ENCODE assay signal across 18 cellular contexts in the genomic region with DNA sequence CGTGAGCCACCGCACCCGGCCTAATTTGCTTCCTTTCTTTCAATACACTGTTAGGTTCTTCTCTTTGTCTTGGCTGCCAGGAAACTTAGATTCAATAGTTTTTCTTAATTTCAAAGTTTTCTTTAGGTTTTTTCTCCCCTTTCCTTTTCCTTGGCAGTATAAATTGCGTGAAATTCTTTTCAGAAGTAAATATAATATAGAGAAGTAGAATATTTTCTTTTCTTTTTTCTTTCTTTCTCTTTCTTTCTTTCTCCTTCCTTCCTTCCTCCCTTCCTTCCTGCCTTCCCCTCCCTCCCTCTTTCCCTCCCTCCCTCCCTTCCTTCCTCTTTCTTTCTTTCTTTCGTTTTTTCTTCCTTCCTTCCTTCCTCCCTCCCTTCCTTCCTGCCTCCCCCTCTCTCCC. TPM values are rescaled to one million over a fixed set of nuclear protein-coding genes. Genes with fewer than 3 reads are reported as not detected.
A peak's percentile ranks its signal among the peaks of the same experiment; 100 is the strongest.
DNase-seq lines count a peak whose midpoint lies in the region; ATAC-seq, FAIRE-seq and TF ChIP-seq lines count a peak whose summit lies in the region.
"Had no signal": no experiment of that assay in that cellular context is flagged by ENCODE, and none has a peak within 500 bp of the region (broad histone marks: within the 10 kb centered on the region; RNA-seq: fewer than 3 reads in every experiment).

No MANE protein-coding gene starts in this region.

- TF ChIP-seq POLR2A in K562 (conservative IDR thresholded peaks at IDR 0.05): no peak

- peaks cover 6 to 11% of the 10 kb centered on the region in 2 experiments; a peak in 3 of 5 replicates for H3K4me1 ChIP-seq in K562 (replicated peaks in 1 of 2; ENCODE audit: control insufficient read depth in 2 of 2, insufficient read depth in 2 of 2, low read length in 2 of 2)

- no peak for TF ChIP-seq RAD21 in K562 (CRISPR knock-in tag; conservative IDR thresholded peaks at IDR 0.05 in 1 of 2, IDR thresholded peaks at IDR 0.05 in 1 of 2)

- intact Hi-C loops in K562 (cut with micrococcal nuclease): no loop called here

- peak overlapping the region; percentile 83 for H3K4me3 Mint-ChIP-seq in stimulated activated naive CD8-positive, alpha-beta T cell treated with anti-CD3 and anti-CD28 coated beads, Interleukin-15, Interleukin-2, amounts not matched to agents 100 ng/mL and 50 ng/mL, for 24 hours
- peak overlapping the region; percentile 86 to 89 (median 88) for H3K4me3 Mint-ChIP-seq in nephron

- 45% methylated on average over 4 of the region's 5 CpGs for WGBS in K562 (ENCODE audit: insufficient coverage, low coverage, missing lambda C conversion rate)

- DNase-seq in stimulated activated naive CD8-positive, alpha-beta T cell treated with anti-CD3 and anti-CD28 coated beads, Interleukin-15, Interleukin-2, amounts not matched to agents 100 U/mL and 50 U/mL, for 24 hours: no peak
- DNase-seq in K562 (ENCODE audit: extremely low read depth in 1 of 4, low spot score in 3 of 4) (no peak), middle frontal gyrus (ENCODE audit: extremely low spot score, low spot score) (no peak)
- DNase-seq: AML-193; KBM-7; NCI-H1092; NCI-H1694; NCI-H345; NCI-H69; NK-92 treated with Interleukin-12 subunit alpha and Interleukin-12 subunit beta, amount 100 ng/mL, for 24 hours; OCI-M1; RPMI8226 had no signal

- no peaks in the 10 kb centered on the region for H3K9me3 ChIP-seq in K562 (replicated peaks; ENCODE audit: control insufficient read depth, insufficient read depth, low read depth, low read length)

- H3K27me3 ChIP-seq in K562 (ENCODE audit: control insufficient read depth in 2 of 2, insufficient read depth in 2 of 2, low read length in 2 of 2): peaks cover 6 to 19% of the 10 kb centered on the region in 2 experiments; a peak in 3 of 5 replicates

- no peaks in the 10 kb centered on the region for H3K36me3 ChIP-seq in K562 (ENCODE audit: control insufficient read depth, insufficient read depth, low read length)

- H3K27ac Mint-ChIP-seq in stimulated activated naive CD8-positive, alpha-beta T cell treated with anti-CD3 and anti-CD28 coated beads, Interleukin-15, Interleukin-2, amounts not matched to agents 100 ng/mL and 50 ng/mL, for 24 hours: no peak overlapping the region
- no peak overlapping the region for H3K27ac Mint-ChIP-seq in nephron

- no peak for TF ChIP-seq EP300 in K562 (IDR thresholded peaks at IDR 0.05; ENCODE audit: low read length)

- H3K4me3 ChIP-seq in K562: no peak overlapping the region

- H4K20me1 ChIP-seq in K562 (replicated peaks; ENCODE audit: control insufficient read depth, insufficient read depth, low read length): no peaks in the 10 kb centered on the region

- no peak overlapping the region for H3K4me2 ChIP-seq in K562 (ENCODE audit: insufficient read depth, low read length)

- in situ Hi-C loops in K562 (cut with MboI): no loop called here

- no peak overlapping the region for H3K9ac ChIP-seq in K562 (ENCODE audit: insufficient read depth in 1 of 2, low read depth in 2 of 2, low read length in 2 of 2)

- TF ChIP-seq CTCF in K562 (IDR thresholded peaks at IDR 0.05 in 2 of 3, conservative IDR thresholded peaks at IDR 0.05 in 1 of 3; ENCODE audit: insufficient read depth in 2 of 3, low read depth in 1 of 3, low read length in 3 of 3) (no peak), nephron (IDR thresholded peaks at IDR 0.05; ENCODE audit: unreplicated experiment in 3 of 3) (no peak)

- ATAC-seq in stimulated activated naive CD8-positive, alpha-beta T cell treated with anti-CD3 and anti-CD28 coated beads, Interleukin-15, Interleukin-2, amounts not matched to agents 100 U/mL and 50 U/mL, for 24 hours: no peak
- no peak for ATAC-seq in K562
- ATAC-seq in HG03442 (IDR thresholded peaks at IDR 0.05; ENCODE audit: unreplicated experiment): no peak
- no peak for ATAC-seq in GM21825 (IDR thresholded peaks at IDR 0.05; ENCODE audit: unreplicated experiment)

- BruUV-seq in K562 (replicated peaks; lab: Mats Ljungman, UMichigan): no TSS peak

- no peaks in the 10 kb centered on the region for H3K79me2 ChIP-seq in K562 (ENCODE audit: control insufficient read depth, insufficient read depth, low read length)

- no peak for FAIRE-seq in K562 (lab: Jason Lieb, UNC)
- FAIRE-seq: H54 had no signal

- CTCF ChIA-PET in K562 (lab: Yijun Ruan, JAX; ENCODE audit: low intra/inter-chr PET ratio): no interaction called here

- H3K9me3 Mint-ChIP-seq in stimulated activated naive CD8-positive, alpha-beta T cell treated with anti-CD3 and anti-CD28 coated beads, Interleukin-15, Interleukin-2, amounts not matched to agents 100 ng/mL and 50 ng/mL, for 24 hours: no peaks in the 10 kb centered on the region
- H3K9me3 Mint-ChIP-seq in nephron: no peaks in the 10 kb centered on the region

- no peaks in the 10 kb centered on the region for H3K9me1 ChIP-seq in K562 (ENCODE audit: control insufficient read depth, insufficient read depth, low read length)

- POLR2A ChIA-PET in K562 (lab: Yijun Ruan, JAX): no interaction called here

- no peak overlapping the region for H3K27ac ChIP-seq in K562 (ENCODE audit: extremely low read depth, low read depth, low read length)

- H3K36me3 Mint-ChIP-seq in stimulated activated naive CD8-positive, alpha-beta T cell treated with anti-CD3 and anti-CD28 coated beads, Interleukin-15, Interleukin-2, amounts not matched to agents 100 ng/mL and 50 ng/mL, for 24 hours (ENCODE audit: low read depth): no peaks in the 10 kb centered on the region
- no peaks in the 10 kb centered on the region for H3K36me3 Mint-ChIP-seq in nephron (ENCODE audit: low read depth)

- H2AFZ ChIP-seq in K562 (ENCODE audit: low read depth, low read length): no peak overlapping the region

- H3K27me3 Mint-ChIP-seq in stimulated activated naive CD8-positive, alpha-beta T cell treated with anti-CD3 and anti-CD28 coated beads, Interleukin-15, Interleukin-2, amounts not matched to agents 100 ng/mL and 50 ng/mL, for 24 hours: peaks cover 36% of the 10 kb centered on the region
- H3K27me3 Mint-ChIP-seq in nephron (ENCODE audit: low read depth): peaks cover 35% of the 10 kb centered on the region

- H3K4me1 Mint-ChIP-seq in stimulated activated naive CD8-positive, alpha-beta T cell treated with anti-CD3 and anti-CD28 coated beads, Interleukin-15, Interleukin-2, amounts not matched to agents 100 ng/mL and 50 ng/mL, for 24 hours (ENCODE audit: low read depth): peaks cover 13% of the 10 kb centered on the region
- H3K4me1 Mint-ChIP-seq in nephron: no peaks in the 10 kb centered on the region

TF ChIP-seq in K562, 482 proteins besides CTCF, POLR2A, EP300 and RAD21:
- TF ChIP-seq RFX1 (IDR thresholded peaks at IDR 0.05): no peak
- TF ChIP-seq, protein P1, sequence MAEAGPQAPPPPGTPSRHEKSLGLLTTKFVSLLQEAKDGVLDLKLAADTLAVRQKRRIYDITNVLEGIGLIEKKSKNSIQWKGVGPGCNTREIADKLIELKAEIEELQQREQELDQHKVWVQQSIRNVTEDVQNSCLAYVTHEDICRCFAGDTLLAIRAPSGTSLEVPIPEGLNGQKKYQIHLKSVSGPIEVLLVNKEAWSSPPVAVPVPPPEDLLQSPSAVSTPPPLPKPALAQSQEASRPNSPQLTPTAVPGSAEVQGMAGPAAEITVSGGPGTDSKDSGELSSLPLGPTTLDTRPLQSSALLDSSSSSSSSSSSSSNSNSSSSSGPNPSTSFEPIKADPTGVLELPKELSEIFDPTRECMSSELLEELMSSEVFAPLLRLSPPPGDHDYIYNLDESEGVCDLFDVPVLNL (CRISPR knock-in tag; IDR thresholded peaks at IDR 0.05; ENCODE audit: low read depth): no peak
- TF ChIP-seq, protein P2, sequence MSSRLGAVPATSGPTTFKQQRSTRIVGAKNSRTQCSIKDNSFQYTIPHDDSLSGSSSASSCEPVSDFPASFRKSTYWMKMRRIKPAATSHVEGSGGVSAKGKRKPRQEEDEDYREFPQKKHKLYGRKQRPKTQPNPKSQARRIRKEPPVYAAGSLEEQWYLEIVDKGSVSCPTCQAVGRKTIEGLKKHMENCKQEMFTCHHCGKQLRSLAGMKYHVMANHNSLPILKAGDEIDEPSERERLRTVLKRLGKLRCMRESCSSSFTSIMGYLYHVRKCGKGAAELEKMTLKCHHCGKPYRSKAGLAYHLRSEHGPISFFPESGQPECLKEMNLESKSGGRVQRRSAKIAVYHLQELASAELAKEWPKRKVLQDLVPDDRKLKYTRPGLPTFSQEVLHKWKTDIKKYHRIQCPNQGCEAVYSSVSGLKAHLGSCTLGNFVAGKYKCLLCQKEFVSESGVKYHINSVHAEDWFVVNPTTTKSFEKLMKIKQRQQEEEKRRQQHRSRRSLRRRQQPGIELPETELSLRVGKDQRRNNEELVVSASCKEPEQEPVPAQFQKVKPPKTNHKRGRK (tag; IDR thresholded peaks at IDR 0.05): peak; percentile 82
- TF ChIP-seq HNRNPK (IDR thresholded peaks at IDR 0.05; ENCODE audit: low read depth, low read length, poor library complexity, severe bottlenecking): peak; percentile 11
- TF ChIP-seq POLR2AphosphoS5 (IDR thresholded peaks at IDR 0.05; ENCODE audit: control insufficient read depth, insufficient read depth, low read depth, low read length): no peak

RNA-seq across cellular contexts. Expression of a gene that starts 1.7 kb away (rescaled TPM):
- total RNA-seq in K562 (2011; cell fraction: chromatin; rRNA removed; ENCODE audit: low replicate concordance): 0.56 and 0.60 TPM in 2 replicates
- 0.17 and 0.53 TPM in 2 replicates for total RNA-seq in K562 (2011; cell fraction: nucleolus; rRNA removed)
- 1.3 TPM in 1 of 2 replicates, not detected in the other for total RNA-seq in K562 (2011; cell fraction: nucleoplasm; rRNA removed)
- total RNA-seq in K562 (2014; rRNA removed) (0.18 and 0.24 TPM in 2 replicates), K562 (2014; rRNA removed; fragmentation: Illumina TruSeq; extraction: Trizol) (0.18 and 0.22 TPM in 2 replicates), K562 (2015; rRNA removed; fragmentation: Illumina TruSeq; extraction: Trizol) (0.26 and 0.33 TPM in 2 replicates), K562 (2021) (0.13 TPM in 2 replicates)
- polyA plus RNA-seq in K562 (2011; rRNA removed) (0.15 and 0.21 TPM in 2 replicates), K562 (2014; fragmentation: Illumina TruSeq; extraction: Trizol) (0.18 and 0.21 TPM in 2 replicates), K562 (2014; fragmentation: Nextera tagmentation; extraction: Ambion mirVana) (under 1 TPM; 0.04 TPM), K562 (2014; rRNA removed) (0.07 and 0.16 TPM in 2 replicates)
- 0.01 and 0.09 TPM in 2 replicates for polyA plus RNA-seq in K562 (2011; cell fraction: cytosol; rRNA removed)
- polyA plus RNA-seq in K562 (2011; cell fraction: nucleus; rRNA removed): 0.43 and 0.46 TPM in 2 replicates
- polyA plus RNA-seq in K562 (2012): 0.10 and 0.33 TPM in 2 replicates
- polyA minus RNA-seq in K562 (2011; rRNA and poly(A)+ RNA removed): 0.42 and 1.2 TPM in 2 replicates
- polyA minus RNA-seq in K562 (2011; cell fraction: cytosol; rRNA and poly(A)+ RNA removed): not detected in 2 replicates
- 0.33 and 1.3 TPM in 2 replicates for polyA minus RNA-seq in K562 (2011; cell fraction: nucleus; rRNA and poly(A)+ RNA removed)
- total RNA-seq: M059J had no signal
